22 cellular contexts compared by ENCODE assay signal in the genomic region with DNA sequence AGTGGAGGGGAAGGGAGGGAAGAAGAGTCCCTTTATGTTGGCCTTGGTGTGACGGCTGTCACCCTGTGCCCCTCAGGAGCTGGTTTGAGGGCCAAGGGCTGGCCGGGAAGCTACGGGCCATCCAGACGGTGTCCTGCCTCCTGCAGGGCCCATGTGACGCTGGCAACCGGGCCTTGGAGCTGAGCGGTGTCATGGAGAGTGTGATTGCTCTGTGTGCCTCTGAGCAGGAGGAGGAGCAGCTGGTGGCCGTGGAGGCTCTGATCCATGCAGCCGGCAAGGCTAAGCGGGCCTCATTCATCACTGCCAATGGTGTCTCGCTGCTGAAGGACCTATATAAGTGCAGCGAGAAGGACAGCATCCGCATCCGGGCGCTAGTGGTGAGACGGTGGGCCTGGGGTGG. TPM values are rescaled to one million over a fixed set of nuclear protein-coding genes. Genes with fewer than 3 reads are reported as not detected.
A peak's percentile ranks its signal among the peaks of the same experiment; 100 is the strongest.
DNase-seq lines count a peak whose midpoint lies in the region; ATAC-seq, FAIRE-seq and TF ChIP-seq lines count a peak whose summit lies in the region.
"Had no signal": no experiment of that assay in that cellular context is flagged by ENCODE, and none has a peak within 500 bp of the region (broad histone marks: within the 10 kb centered on the region; RNA-seq: fewer than 3 reads in every experiment).

No MANE protein-coding gene starts in this region.

- no peak overlapping the region for H3K4me2 ChIP-seq in K562 (ENCODE audit: insufficient read depth, low read length)
- no peak overlapping the region for H3K4me2 ChIP-seq in neuronal stem cell (ENCODE audit: insufficient read depth, low read length, poor library complexity, severe bottlenecking)
- H3K4me2 ChIP-seq: BLaER1 had no signal

- peak overlapping the region; percentile 17 for H4K8ac ChIP-seq in neuronal stem cell (ENCODE audit: low read depth, low read length)

- TF ChIP-seq POLR2A in K562 (conservative IDR thresholded peaks at IDR 0.05) (no peak), gastroesophageal sphincter (IDR thresholded peaks at IDR 0.05) (no peak), gastrocnemius medialis (IDR thresholded peaks at IDR 0.05) (no peak)

- H3K4me3 Mint-ChIP-seq in activated T-cell treated with anti-CD3 and anti-CD28 coated beads, Interleukin-2, amount 50 U/mL, for 24 hours = no peak overlapping the region
- H3K4me3 Mint-ChIP-seq: CD4-positive, CD25-positive, alpha-beta regulatory T cell; CD8-positive, alpha-beta T cell; HFFc6 had no signal

- H3K4ac ChIP-seq in neuronal stem cell (ENCODE audit: low read length) = no peak overlapping the region

- WGBS in K562 (ENCODE audit: insufficient coverage, low coverage, missing lambda C conversion rate) = 92% methylated on average over 16 of the region's 16 CpGs
- WGBS in neuronal stem cell (ENCODE audit: extremely low coverage in 2 of 2, insufficient read length in 2 of 2, insufficient replicate concordance in 1 of 2), 2 donors = no CpG with 5 or more reads among the region's 16 CpGs
- 77% methylated on average over 14 of the region's 16 CpGs; no CpG with 5 or more reads in 1 of the 2 donors for WGBS in gastroesophageal sphincter (ENCODE audit: low coverage in 1 of 2), 2 donors

- peaks cover 38% of the 10 kb centered on the region for H3K36me3 ChIP-seq in H7 (replicated peaks; ENCODE audit: control insufficient read depth, insufficient read depth, low read length)
- peaks cover 87% of the 10 kb centered on the region for H3K36me3 ChIP-seq in K562 (ENCODE audit: control insufficient read depth, insufficient read depth, low read length)
- peaks cover 58 to 90% of the 10 kb centered on the region in 2 donors for H3K36me3 ChIP-seq in neuronal stem cell (replicated peaks in 1 of 2; ENCODE audit: control insufficient read depth in 2 of 2, insufficient read depth in 2 of 2, low read length in 2 of 2)
- peaks cover 0 to 100% of the 10 kb centered on the region in 2 donors for H3K36me3 ChIP-seq in gastroesophageal sphincter
- H3K36me3 ChIP-seq in tibial artery = peaks cover 86 to 100% (median 96%) of the 10 kb centered on the region in 3 donors
- H3K36me3 ChIP-seq in gastrocnemius medialis = peaks cover 0 to 93% of the 10 kb centered on the region in 2 donors

- no peak overlapping the region for H4K91ac ChIP-seq in neuronal stem cell (ENCODE audit: low read depth, low read length, poor library complexity)

- no peak overlapping the region for H3K27ac Mint-ChIP-seq in activated T-cell treated with anti-CD3 and anti-CD28 coated beads, Interleukin-2, amount 50 U/mL, for 24 hours
- H3K27ac Mint-ChIP-seq: CD4-positive, CD25-positive, alpha-beta regulatory T cell; CD8-positive, alpha-beta T cell; HFFc6 had no signal

- H2AK5ac ChIP-seq in neuronal stem cell (ENCODE audit: low read depth, low read length) = no peak overlapping the region

- BruUV-seq in K562 (replicated peaks; lab: Mats Ljungman, UMichigan) = no TSS peak

- in situ Hi-C loops in K562 (cut with MboI) (no loop called here), gastrocnemius medialis (cut with MboI; ENCODE audit: low sequenced_read_pairs in 4 of 4) (no loop called here)

- no peak for TF ChIP-seq CTCF in K562 (IDR thresholded peaks at IDR 0.05 in 2 of 3, conservative IDR thresholded peaks at IDR 0.05 in 1 of 3; ENCODE audit: insufficient read depth in 2 of 3, low read depth in 1 of 3, low read length in 3 of 3)
- TF ChIP-seq CTCF in gastroesophageal sphincter (IDR thresholded peaks at IDR 0.05) = no peak
- TF ChIP-seq CTCF in tibial artery (IDR thresholded peaks at IDR 0.05) = no peak
- TF ChIP-seq CTCF in gastrocnemius medialis (IDR thresholded peaks at IDR 0.05 in 4 of 5, conservative IDR thresholded peaks at IDR 0.05 in 1 of 5) = no peak

- H3K27me3 ChIP-seq in H7 (ENCODE audit: control insufficient read depth, insufficient read depth, low read length) (no peaks in the 10 kb centered on the region), K562 (ENCODE audit: control insufficient read depth in 2 of 2, insufficient read depth in 2 of 2, low read length in 2 of 2) (no peaks in the 10 kb centered on the region), neuronal stem cell (ENCODE audit: control insufficient read depth in 3 of 3, insufficient read depth in 3 of 3, low read depth in 1 of 3, low read length in 3 of 3) (no peaks in the 10 kb centered on the region), gastroesophageal sphincter (no peaks in the 10 kb centered on the region), tibial artery (no peaks in the 10 kb centered on the region), gastrocnemius medialis (no peaks in the 10 kb centered on the region)
- H3K27me3 ChIP-seq: BLaER1 had no signal

- H3K27ac ChIP-seq in K562 (ENCODE audit: extremely low read depth, low read depth, low read length) = no peak overlapping the region; the same call in 2 of the 3 replicates
- no peak overlapping the region for H3K27ac ChIP-seq in neuronal stem cell (replicated peaks; ENCODE audit: low read length)
- no peak overlapping the region for H3K27ac ChIP-seq in gastroesophageal sphincter
- H3K27ac ChIP-seq in tibial artery = no peak overlapping the region
- no peak overlapping the region for H3K27ac ChIP-seq in gastrocnemius medialis
- H3K27ac ChIP-seq: BLaER1, C4-2B, GM23248 had no signal

- no peak overlapping the region for H2BK120ac ChIP-seq in neuronal stem cell (ENCODE audit: low read depth, low read length)

- no peak for TF ChIP-seq EP300 in K562 (IDR thresholded peaks at IDR 0.05; ENCODE audit: low read length)
- no peak for TF ChIP-seq EP300 in gastroesophageal sphincter (IDR thresholded peaks at IDR 0.05)

- H2BK15ac ChIP-seq in neuronal stem cell (ENCODE audit: low read length) = no peak overlapping the region

- H3K18ac ChIP-seq in neuronal stem cell (ENCODE audit: low read length) = no peak overlapping the region

- DNase-seq in H7 (peak; percentile 41), K562 (ENCODE audit: extremely low read depth in 1 of 4, low spot score in 3 of 4) (no peak), cerebellum (ENCODE audit: low spot score) (peak; percentile 89), neuronal stem cell (ENCODE audit: low spot score) (no peak), tibial artery (no peak), gastrocnemius medialis (no peak)
- no peak for DNase-seq in activated T-cell treated with anti-CD3 and anti-CD28 coated beads, Interleukin-2, amount 50 U/mL, for 24 hours
- DNase-seq: Caco-2; CD4-positive, CD25-positive, alpha-beta regulatory T cell; CD8-positive, alpha-beta T cell; DMS153; DND-41; GDM1; GM23248; HFFc6 had no signal

- no peak for ATAC-seq in K562
- ATAC-seq in gastroesophageal sphincter = no peak
- ATAC-seq in gastrocnemius medialis = no peak
- ATAC-seq: CD8-positive, alpha-beta T cell; GM12878 had no signal

- POLR2A ChIA-PET in K562 (lab: Yijun Ruan, JAX) = interaction anchor here (1.0 to 3.0 kb wide), 4 partner anchors 11 to 75 kb away, joined by 3 to 20 read pairs (median 6); partner anchors contain the start of genes UNC45A and VPS33B

- H3K9me3 ChIP-seq in K562 (replicated peaks; ENCODE audit: control insufficient read depth, insufficient read depth, low read depth, low read length) (no peaks in the 10 kb centered on the region), neuronal stem cell (replicated peaks in 1 of 2; ENCODE audit: control insufficient read depth in 2 of 2, insufficient read depth in 1 of 2, low read depth in 1 of 2, low read length in 2 of 2) (no peaks in the 10 kb centered on the region), gastroesophageal sphincter (no peaks in the 10 kb centered on the region), tibial artery (no peaks in the 10 kb centered on the region), gastrocnemius medialis (no peaks in the 10 kb centered on the region)
- H3K9me3 ChIP-seq: BLaER1, Caco-2, HAP-1 had no signal

- no peak for FAIRE-seq in K562 (lab: Jason Lieb, UNC)
- FAIRE-seq: GM12878, GM19239 had no signal

- no peaks in the 10 kb centered on the region for H3K4me1 Mint-ChIP-seq in activated T-cell treated with anti-CD3 and anti-CD28 coated beads, Interleukin-2, amount 50 U/mL, for 24 hours (ENCODE audit: low read depth)
- H3K4me1 Mint-ChIP-seq: CD4-positive, CD25-positive, alpha-beta regulatory T cell had no signal

- H3K9ac ChIP-seq in K562 (ENCODE audit: insufficient read depth in 1 of 2, low read depth in 2 of 2, low read length in 2 of 2) = peak overlapping the region in 1 of 2 experiments; percentile 53; a peak in 1 of 4 replicates
- H3K9ac ChIP-seq in neuronal stem cell (ENCODE audit: low read depth, low read length, poor library complexity) = peak overlapping the region; percentile 70
- H3K9ac ChIP-seq: BLaER1, GM23248 had no signal

- no peak for TF ChIP-seq RAD21 in K562 (CRISPR knock-in tag; conservative IDR thresholded peaks at IDR 0.05 in 1 of 2, IDR thresholded peaks at IDR 0.05 in 1 of 2)

- intact Hi-C loops in K562 (cut with micrococcal nuclease) (loop anchor here (5.0 kb wide), 1 partner anchor 86 kb away; no protein-coding TSS in a partner anchor), tibial artery (cut with DNase I; ENCODE audit: low total_unique reads) (no loop called here), gastrocnemius medialis (cut with DNase I; ENCODE audit: low total_unique reads) (no loop called here)

- H3K9me3 Mint-ChIP-seq in activated T-cell treated with anti-CD3 and anti-CD28 coated beads, Interleukin-2, amount 50 U/mL, for 24 hours = no peaks in the 10 kb centered on the region
- H3K9me3 Mint-ChIP-seq: CD4-positive, CD25-positive, alpha-beta regulatory T cell; CD8-positive, alpha-beta T cell; HFFc6 had no signal

- no peak overlapping the region for H3K4me3 ChIP-seq in H7 (ENCODE audit: insufficient read depth, low read depth, low read length)
- no peak overlapping the region for H3K4me3 ChIP-seq in K562
- no peak overlapping the region for H3K4me3 ChIP-seq in neuronal stem cell (ENCODE audit: low read length in 2 of 2)
- no peak overlapping the region for H3K4me3 ChIP-seq in gastroesophageal sphincter
- no peak overlapping the region for H3K4me3 ChIP-seq in tibial artery
- no peak overlapping the region for H3K4me3 ChIP-seq in gastrocnemius medialis
- H3K4me3 ChIP-seq: BLaER1, GM12878, GM23248, HAP-1 had no signal

- H3K23ac ChIP-seq in neuronal stem cell (ENCODE audit: low read depth, low read length, poor library complexity) = peak overlapping the region; percentile 95

- H2BK5ac ChIP-seq in neuronal stem cell (ENCODE audit: low read length) = no peak overlapping the region

- H3K4me1 ChIP-seq in K562 (replicated peaks in 1 of 2; ENCODE audit: control insufficient read depth in 2 of 2, insufficient read depth in 2 of 2, low read length in 2 of 2) (peaks cover 13 to 32% of the 10 kb centered on the region in 2 experiments; a peak in 4 of 5 replicates), neuronal stem cell (ENCODE audit: control insufficient read depth in 2 of 2, insufficient read depth in 1 of 2, low read depth in 1 of 2, low read length in 2 of 2) (no peaks in the 10 kb centered on the region), gastroesophageal sphincter (no peaks in the 10 kb centered on the region), tibial artery (no peaks in the 10 kb centered on the region), gastrocnemius medialis (no peaks in the 10 kb centered on the region)
- H3K4me1 ChIP-seq: Caco-2, HAP-1 had no signal

- H2BK12ac ChIP-seq in neuronal stem cell (ENCODE audit: low read length) = no peak overlapping the region

- no peak overlapping the region for H2AFZ ChIP-seq in K562 (ENCODE audit: low read depth, low read length)
- H2AFZ ChIP-seq in neuronal stem cell (ENCODE audit: low read length) = no peak overlapping the region
- H2AFZ ChIP-seq: GM23248 had no signal

- H3K14ac ChIP-seq in neuronal stem cell (ENCODE audit: low read length) = no peak overlapping the region

- no peaks in the 10 kb centered on the region for H3K27me3 Mint-ChIP-seq in activated T-cell treated with anti-CD3 and anti-CD28 coated beads, Interleukin-2, amount 50 U/mL, for 24 hours
- H3K27me3 Mint-ChIP-seq: CD4-positive, CD25-positive, alpha-beta regulatory T cell had no signal

- H4K20me1 ChIP-seq in K562 (replicated peaks; ENCODE audit: control insufficient read depth, insufficient read depth, low read length) = 0 out of 2 replicates have a peak, but pooled peaks cover 5% of the 10 kb centered on the region

- peaks cover 1% of the 10 kb centered on the region for H3K79me1 ChIP-seq in neuronal stem cell (ENCODE audit: low read depth, low read length)

- H3K36me3 Mint-ChIP-seq in activated T-cell treated with anti-CD3 and anti-CD28 coated beads, Interleukin-2, amount 50 U/mL, for 24 hours (ENCODE audit: low read depth) = peaks cover 95% of the 10 kb centered on the region

- H3K79me2 ChIP-seq in K562 (ENCODE audit: control insufficient read depth, insufficient read depth, low read length) = no peaks in the 10 kb centered on the region

- H3K9me1 ChIP-seq in K562 (ENCODE audit: control insufficient read depth, insufficient read depth, low read length) = peaks cover 3% of the 10 kb centered on the region

- CTCF ChIA-PET in K562 (lab: Yijun Ruan, JAX; ENCODE audit: low intra/inter-chr PET ratio) = no interaction called here

RNA-seq across cellular contexts. Expression of gene RCCD1, which starts 8.1 kb away (rescaled TPM):
- 28.3 and 39.4 TPM in 2 replicates for total RNA-seq in H7 (2014; rRNA removed; shearing (Covaris generic))
- total RNA-seq in K562 (2011; cell fraction: chromatin; rRNA removed; ENCODE audit: low replicate concordance) = 100 and 115 TPM in 2 replicates
- total RNA-seq in K562 (2011; cell fraction: nucleolus; rRNA removed) = 74.7 and 75.5 TPM in 2 replicates
- 86.9 and 97.7 TPM in 2 replicates for total RNA-seq in K562 (2011; cell fraction: nucleoplasm; rRNA removed)
- total RNA-seq in K562 (2014; rRNA removed) = 38.1 and 41.2 TPM in 2 replicates
- 17.0 and 18.0 TPM in 2 replicates for total RNA-seq in K562 (2014; rRNA removed; fragmentation: Illumina TruSeq; extraction: Trizol)
- total RNA-seq in K562 (2015; rRNA removed; fragmentation: Illumina TruSeq; extraction: Trizol) = 16.7 and 23.7 TPM in 2 replicates
- 44.0 and 45.9 TPM in 2 replicates for total RNA-seq in K562 (2021)
- 28.5 and 39.6 TPM in 2 replicates for polyA plus RNA-seq in K562 (2011; rRNA removed)
- 17.6 and 22.6 TPM in 2 replicates for polyA plus RNA-seq in K562 (2011; cell fraction: cytosol; rRNA removed)
- 232 and 244 TPM in 2 replicates for polyA plus RNA-seq in K562 (2011; cell fraction: nucleus; rRNA removed)
- polyA plus RNA-seq in K562 (2012) = 41.3 and 51.9 TPM in 2 replicates
- 22.3 and 24.7 TPM in 2 replicates for polyA plus RNA-seq in K562 (2014; fragmentation: Illumina TruSeq; extraction: Trizol)
- 10 to 100 TPM; 11.1 to 12.2 TPM for polyA plus RNA-seq in K562 (2014; fragmentation: Nextera tagmentation; extraction: Ambion mirVana)
- polyA plus RNA-seq in K562 (2014; rRNA removed) = 45.2 and 51.4 TPM in 2 replicates
- 10.3 and 13.1 TPM in 2 replicates for polyA minus RNA-seq in K562 (2011; rRNA and poly(A)+ RNA removed)
- polyA minus RNA-seq in K562 (2011; cell fraction: cytosol; rRNA and poly(A)+ RNA removed) = 9.4 and 12.6 TPM in 2 replicates
- 25.3 and 29.9 TPM in 2 replicates for polyA minus RNA-seq in K562 (2011; cell fraction: nucleus; rRNA and poly(A)+ RNA removed)
- 18.1 TPM for total RNA-seq in cerebellum
- 15.6 TPM for polyA plus RNA-seq in neuronal stem cell (2013, experiment 1 of 2)
- 14.4 TPM for polyA plus RNA-seq in neuronal stem cell (2013, experiment 2 of 2)
- total RNA-seq in gastroesophageal sphincter = 10 to 100 TPM in 2 of 4 donors, 1 to 10 TPM in 2; 5.3 to 11.1 (median 9.0) TPM
- 1 to 10 TPM; 1.4 to 4.8 (median 4.4) TPM for total RNA-seq in gastrocnemius medialis
- total RNA-seq: H4 had no signal

RNA-seq across cellular contexts. Expression of gene UNC45A, which starts 11.5 kb away (rescaled TPM):
- 85.9 and 87.2 TPM in 2 replicates for total RNA-seq in H7 (2014; rRNA removed; shearing (Covaris generic))
- total RNA-seq in K562 (2011; cell fraction: chromatin; rRNA removed; ENCODE audit: low replicate concordance) = 131 and 331 TPM in 2 replicates
- 205 and 228 TPM in 2 replicates for total RNA-seq in K562 (2011; cell fraction: nucleolus; rRNA removed)
- total RNA-seq in K562 (2011; cell fraction: nucleoplasm; rRNA removed) = 113 and 152 TPM in 2 replicates
- total RNA-seq in K562 (2014; rRNA removed) (59.8 and 65.2 TPM in 2 replicates), K562 (2014; rRNA removed; fragmentation: Illumina TruSeq; extraction: Trizol) (19.2 and 22.6 TPM in 2 replicates), K562 (2015; rRNA removed; fragmentation: Illumina TruSeq; extraction: Trizol) (47.7 and 52.5 TPM in 2 replicates), K562 (2021) (79.0 and 79.3 TPM in 2 replicates), cerebellum (39.0 TPM), gastroesophageal sphincter (100 to 1,000 TPM in 2 of 4 donors, 10 to 100 TPM in 2; 63.7 to 116 (median 100) TPM), gastrocnemius medialis (1 to 10 TPM; 6.8 to 9.6 (median 7.6) TPM)
- polyA plus RNA-seq in K562 (2011; rRNA removed) (43.7 and 56.7 TPM in 2 replicates), K562 (2014; fragmentation: Illumina TruSeq; extraction: Trizol) (35.7 and 46.7 TPM in 2 replicates), K562 (2014; fragmentation: Nextera tagmentation; extraction: Ambion mirVana) (10 to 100 TPM; 22.4 to 23.1 TPM), K562 (2014; rRNA removed) (54.5 and 55.5 TPM in 2 replicates)
- 46.7 and 62.9 TPM in 2 replicates for polyA plus RNA-seq in K562 (2011; cell fraction: cytosol; rRNA removed)
- polyA plus RNA-seq in K562 (2011; cell fraction: nucleus; rRNA removed) = 163 and 164 TPM in 2 replicates
- polyA plus RNA-seq in K562 (2012) = 75.1 and 75.7 TPM in 2 replicates
- polyA minus RNA-seq in K562 (2011; rRNA and poly(A)+ RNA removed) = 51.9 and 58.7 TPM in 2 replicates
- 50.4 and 51.9 TPM in 2 replicates for polyA minus RNA-seq in K562 (2011; cell fraction: cytosol; rRNA and poly(A)+ RNA removed)
- 51.0 and 77.4 TPM in 2 replicates for polyA minus RNA-seq in K562 (2011; cell fraction: nucleus; rRNA and poly(A)+ RNA removed)
- polyA plus RNA-seq in neuronal stem cell (2013, experiment 1 of 2) = 29.4 TPM
- 28.4 TPM for polyA plus RNA-seq in neuronal stem cell (2013, experiment 2 of 2)

RNA-seq across cellular contexts. Expression of gene HDDC3, which starts 14.2 kb away (rescaled TPM):
- total RNA-seq in H7 (2014; rRNA removed; shearing (Covaris generic)) = 16.2 and 19.4 TPM in 2 replicates
- 27.3 and 60.3 TPM in 2 replicates for total RNA-seq in K562 (2011; cell fraction: chromatin; rRNA removed; ENCODE audit: low replicate concordance)
- 59.5 and 62.4 TPM in 2 replicates for total RNA-seq in K562 (2011; cell fraction: nucleolus; rRNA removed)
- total RNA-seq in K562 (2011; cell fraction: nucleoplasm; rRNA removed) = 46.9 and 47.9 TPM in 2 replicates
- total RNA-seq in K562 (2014; rRNA removed) (54.1 and 64.9 TPM in 2 replicates), K562 (2014; rRNA removed; fragmentation: Illumina TruSeq; extraction: Trizol) (28.2 and 33.0 TPM in 2 replicates), K562 (2015; rRNA removed; fragmentation: Illumina TruSeq; extraction: Trizol) (36.6 and 36.9 TPM in 2 replicates), K562 (2021) (42.6 and 43.0 TPM in 2 replicates), cerebellum (8.5 TPM), gastroesophageal sphincter (10 to 100 TPM in 2 of 4 donors, 1 to 10 TPM in 2; 5.9 to 17.1 (median 8.3) TPM), gastrocnemius medialis (10 to 100 TPM; 13.4 to 22.2 (median 17.2) TPM)
- polyA plus RNA-seq in K562 (2011; rRNA removed) (30.8 and 33.4 TPM in 2 replicates), K562 (2014; fragmentation: Illumina TruSeq; extraction: Trizol) (51.7 and 54.2 TPM in 2 replicates), K562 (2014; fragmentation: Nextera tagmentation; extraction: Ambion mirVana) (10 to 100 TPM; 14.9 to 21.3 TPM), K562 (2014; rRNA removed) (55.8 and 65.8 TPM in 2 replicates)
- polyA plus RNA-seq in K562 (2011; cell fraction: cytosol; rRNA removed) = 37.1 and 49.7 TPM in 2 replicates
- 37.0 and 41.5 TPM in 2 replicates for polyA plus RNA-seq in K562 (2011; cell fraction: nucleus; rRNA removed)
- 29.7 and 31.4 TPM in 2 replicates for polyA plus RNA-seq in K562 (2012)
- 21.5 and 26.2 TPM in 2 replicates for polyA minus RNA-seq in K562 (2011; rRNA and poly(A)+ RNA removed)
- 10.3 and 15.1 TPM in 2 replicates for polyA minus RNA-seq in K562 (2011; cell fraction: cytosol; rRNA and poly(A)+ RNA removed)
- polyA minus RNA-seq in K562 (2011; cell fraction: nucleus; rRNA and poly(A)+ RNA removed) = 28.9 and 44.4 TPM in 2 replicates
- 17.1 TPM for polyA plus RNA-seq in neuronal stem cell (2013, experiment 1 of 2)
- polyA plus RNA-seq in neuronal stem cell (2013, experiment 2 of 2) = 16.8 TPM

RNA-seq across cellular contexts. Expression of gene MAN2A2, which starts 43.4 kb away (rescaled TPM):
- total RNA-seq in H7 (2014; rRNA removed; shearing (Covaris generic)) = 7.4 and 11.6 TPM in 2 replicates
- total RNA-seq in K562 (2011; cell fraction: chromatin; rRNA removed; ENCODE audit: low replicate concordance) = 447 and 1,128 TPM in 2 replicates
- total RNA-seq in K562 (2011; cell fraction: nucleolus; rRNA removed) = 692 and 704 TPM in 2 replicates
- 460 and 506 TPM in 2 replicates for total RNA-seq in K562 (2011; cell fraction: nucleoplasm; rRNA removed)
- total RNA-seq in K562 (2014; rRNA removed) (35.0 and 53.7 TPM in 2 replicates), K562 (2014; rRNA removed; fragmentation: Illumina TruSeq; extraction: Trizol) (20.6 and 25.0 TPM in 2 replicates), K562 (2015; rRNA removed; fragmentation: Illumina TruSeq; extraction: Trizol) (43.3 and 43.4 TPM in 2 replicates), K562 (2021) (116 and 151 TPM in 2 replicates), cerebellum (51.9 TPM), gastroesophageal sphincter (10 to 100 TPM; 19.4 to 58.2 (median 44.9) TPM), gastrocnemius medialis (100 to 1,000 TPM in 2 of 4 donors, 10 to 100 TPM in 2; 56.8 to 124 (median 92.4) TPM)
- polyA plus RNA-seq in K562 (2011; rRNA removed) (71.7 and 195 TPM in 2 replicates), K562 (2014; fragmentation: Illumina TruSeq; extraction: Trizol) (130 and 131 TPM in 2 replicates), K562 (2014; fragmentation: Nextera tagmentation; extraction: Ambion mirVana) (10 to 100 TPM in 1 of 2 experiments, 1 to 10 TPM in 1; 7.3 to 13.7 TPM), K562 (2014; rRNA removed) (114 and 121 TPM in 2 replicates)
- polyA plus RNA-seq in K562 (2011; cell fraction: cytosol; rRNA removed) = 119 and 133 TPM in 2 replicates
- 1,870 and 1,995 TPM in 2 replicates for polyA plus RNA-seq in K562 (2011; cell fraction: nucleus; rRNA removed)
- polyA plus RNA-seq in K562 (2012) = 92.0 and 210 TPM in 2 replicates
- 30.7 and 41.4 TPM in 2 replicates for polyA minus RNA-seq in K562 (2011; rRNA and poly(A)+ RNA removed)
- 71.5 and 84.4 TPM in 2 replicates for polyA minus RNA-seq in K562 (2011; cell fraction: cytosol; rRNA and poly(A)+ RNA removed)
- 264 and 379 TPM in 2 replicates for polyA minus RNA-seq in K562 (2011; cell fraction: nucleus; rRNA and poly(A)+ RNA removed)
- 41.6 TPM for polyA plus RNA-seq in neuronal stem cell (2013, experiment 1 of 2)
- 37.8 TPM for polyA plus RNA-seq in neuronal stem cell (2013, experiment 2 of 2)

RNA-seq across cellular contexts. Expression of gene PRC1, which starts 47.8 kb away (rescaled TPM):
- total RNA-seq in H7 (2014; rRNA removed; shearing (Covaris generic)) = 143 and 195 TPM in 2 replicates
- 402 and 749 TPM in 2 replicates for total RNA-seq in K562 (2011; cell fraction: chromatin; rRNA removed; ENCODE audit: low replicate concordance)
- 233 and 300 TPM in 2 replicates for total RNA-seq in K562 (2011; cell fraction: nucleolus; rRNA removed)
- 292 and 338 TPM in 2 replicates for total RNA-seq in K562 (2011; cell fraction: nucleoplasm; rRNA removed)
- 226 and 263 TPM in 2 replicates for total RNA-seq in K562 (2014; rRNA removed)
- 201 and 210 TPM in 2 replicates for total RNA-seq in K562 (2014; rRNA removed; fragmentation: Illumina TruSeq; extraction: Trizol)
- total RNA-seq in K562 (2015; rRNA removed; fragmentation: Illumina TruSeq; extraction: Trizol) = 223 and 228 TPM in 2 replicates
- 150 and 181 TPM in 2 replicates for total RNA-seq in K562 (2021)
- polyA plus RNA-seq in K562 (2011; rRNA removed) = 391 and 460 TPM in 2 replicates
- 329 and 446 TPM in 2 replicates for polyA plus RNA-seq in K562 (2011; cell fraction: cytosol; rRNA removed)
- 1,023 and 1,561 TPM in 2 replicates for polyA plus RNA-seq in K562 (2011; cell fraction: nucleus; rRNA removed)
- 176 and 186 TPM in 2 replicates for polyA plus RNA-seq in K562 (2012)
- polyA plus RNA-seq in K562 (2014; fragmentation: Illumina TruSeq; extraction: Trizol) = 248 and 284 TPM in 2 replicates
- 100 to 1,000 TPM; 156 to 240 TPM for polyA plus RNA-seq in K562 (2014; fragmentation: Nextera tagmentation; extraction: Ambion mirVana)
- 256 and 264 TPM in 2 replicates for polyA plus RNA-seq in K562 (2014; rRNA removed)
- polyA minus RNA-seq in K562 (2011; rRNA and poly(A)+ RNA removed) = 342 and 344 TPM in 2 replicates
- polyA minus RNA-seq in K562 (2011; cell fraction: cytosol; rRNA and poly(A)+ RNA removed) = 145 and 166 TPM in 2 replicates
- polyA minus RNA-seq in K562 (2011; cell fraction: nucleus; rRNA and poly(A)+ RNA removed) = 175 and 402 TPM in 2 replicates
- 43.1 TPM for total RNA-seq in cerebellum
- polyA plus RNA-seq in neuronal stem cell (2013, experiment 1 of 2) = 196 TPM
- polyA plus RNA-seq in neuronal stem cell (2013, experiment 2 of 2) = 191 TPM
- total RNA-seq in gastroesophageal sphincter = 10 to 100 TPM in 1 of 4 donors, 1 to 10 TPM in 3; 2.2 to 12.7 (median 4.5) TPM
- 1 to 10 TPM; 1.4 to 9.9 (median 4.9) TPM for total RNA-seq in gastrocnemius medialis

Comparison
In these comparisons a context has a peak if more than half of its experiments do, and no peak if none do; other contexts are left out.
1. DNase-seq: peak in H7 (single experiment) and cerebellum (single experiment); none in K562 (0 of 4), neuronal stem cell (single experiment), activated T-cell treated with anti-CD3 and anti-CD28 coated beads, Interleukin-2, amount 50 U/mL, for 24 hours (single experiment), tibial artery (0 of 2) and gastrocnemius medialis (0 of 2).